8 cellular contexts compared by ENCODE assay signal in genomic region chr1:47709302-47710074, GRCh38.
A peak's percentile ranks its signal among the peaks of the same experiment; 100 is the strongest.
DNase-seq lines count a peak whose midpoint lies in the region; ATAC-seq and TF ChIP-seq lines count a peak whose summit lies in the region.

No MANE protein-coding gene starts in this region.

- POLR2A ChIA-PET in AG04450 (lab: Yijun Ruan, JAX) = interaction anchor here (1.0 kb wide), 1 partner anchor 273 kb away, joined by 3 read pairs; no protein-coding TSS in a partner anchor

- no peak for DNase-seq in AG04450 (ENCODE audit: low read depth, low spot score)
- DNase-seq in SK-N-DZ (ENCODE audit: low spot score) = peak; percentile 36
- no peak for DNase-seq in fibroblast of lung (ENCODE audit: low read depth in 2 of 2)
- DNase-seq in neural progenitor cell (ENCODE audit: low spot score) = peak; percentile 92
- DNase-seq in kidney glomerular epithelial cell (lab: John Stamatoyannopoulos, UW) = no peak
- DNase-seq in foreskin melanocyte = no peak

- no peak overlapping the region for H2AFZ ChIP-seq in fibroblast of lung (ENCODE audit: low read length)
- peak overlapping the region; percentile 23 for H2AFZ ChIP-seq in neural progenitor cell (replicated peaks)

- H3K36me3 ChIP-seq in fibroblast of lung (ENCODE audit: control insufficient read depth, insufficient read depth, low read length) = no peaks in the 10 kb centered on the region
- H3K36me3 ChIP-seq in neural progenitor cell = no peaks in the 10 kb centered on the region

- peaks cover 22% of the 10 kb centered on the region for H3K4me1 Mint-ChIP-seq in neural progenitor cell

- H3K4me1 ChIP-seq in fibroblast of lung (ENCODE audit: control insufficient read depth, extremely low read depth, insufficient read depth, low read length) (peaks cover 2% of the 10 kb centered on the region), neural progenitor cell (peaks cover 15% of the 10 kb centered on the region)

- peak; percentile 33 for TF ChIP-seq CTCF in AG04450 (IDR thresholded peaks at IDR 0.05; ENCODE audit: low read depth, low read length)
- TF ChIP-seq CTCF in fibroblast of lung (conservative IDR thresholded peaks at IDR 0.05 in 1 of 2, IDR thresholded peaks at IDR 0.05 in 1 of 2; ENCODE audit: low read depth in 1 of 2, low read length in 2 of 2) = peak in 1 of 2 donors; percentile 18
- peak; percentile 62 for TF ChIP-seq CTCF in neural progenitor cell (IDR thresholded peaks at IDR 0.05)

- peaks cover 73% of the 10 kb centered on the region for H3K27me3 Mint-ChIP-seq in neural progenitor cell (ENCODE audit: insufficient read depth, low read depth)

- peaks cover 4% of the 10 kb centered on the region for H3K9me3 Mint-ChIP-seq in neural progenitor cell

- no peaks in the 10 kb centered on the region for H3K36me3 Mint-ChIP-seq in neural progenitor cell

- H3K4me3 Mint-ChIP-seq in neural progenitor cell = peak overlapping the region; percentile 83

- H3K27ac Mint-ChIP-seq in neural progenitor cell = no peak overlapping the region

- CTCF ChIA-PET in AG04450 (lab: Charles Lee) = interaction anchor here (0.6 to 11.9 kb wide), 29 partner anchors 8 to 530 kb away, joined by 3 to 255 read pairs (median 6); partner anchors contain the start of gene FOXD2

- no peak overlapping the region for H3K27ac ChIP-seq in AG04450 (ENCODE audit: low read depth, low read length)
- H3K27ac ChIP-seq in fibroblast of lung (ENCODE audit: insufficient read depth, low read length) = no peak overlapping the region
- no peak overlapping the region for H3K27ac ChIP-seq in neural progenitor cell

- H3K9me3 ChIP-seq in AG04450 (ENCODE audit: control insufficient read depth, insufficient read depth, low read length) = no peaks in the 10 kb centered on the region; the same call in 1 of the 2 replicates
- H3K9me3 ChIP-seq in fibroblast of lung (ENCODE audit: control insufficient read depth, insufficient read depth, low read depth, low read length) = no peaks in the 10 kb centered on the region
- H3K9me3 ChIP-seq in neural progenitor cell (ENCODE audit: low read depth) = no peaks in the 10 kb centered on the region

- ATAC-seq in GM18867 (IDR thresholded peaks at IDR 0.05; ENCODE audit: unreplicated experiment) (peak; percentile 53), GM21447 (IDR thresholded peaks at IDR 0.05; ENCODE audit: unreplicated experiment) (no peak)

- H3K9ac ChIP-seq in fibroblast of lung (ENCODE audit: insufficient read depth, low read length) = no peak overlapping the region
- H3K9ac ChIP-seq in neural progenitor cell = no peak overlapping the region

- H3K79me2 ChIP-seq in fibroblast of lung (ENCODE audit: control insufficient read depth, insufficient read depth, low read length) (no peaks in the 10 kb centered on the region), neural progenitor cell (ENCODE audit: low read depth) (no peaks in the 10 kb centered on the region)

- H4K20me1 ChIP-seq in fibroblast of lung (ENCODE audit: control insufficient read depth, extremely low read depth, insufficient read depth, low read length) (no peaks in the 10 kb centered on the region), neural progenitor cell (ENCODE audit: low read depth) (peaks cover 7% of the 10 kb centered on the region)

- H3K4me3 ChIP-seq in AG04450 (ENCODE audit: low read depth, low read length) (peak overlapping the region; percentile 31; the same call in 1 of the 2 replicates), fibroblast of lung (replicated peaks in 1 of 4; ENCODE audit: control extremely low read depth in 1 of 4, insufficient read depth in 1 of 4, low read depth in 3 of 4, low read length in 4 of 4) (peak overlapping the region in 3 of 4 experiments; percentile 24 to 42 (median 26)), neural progenitor cell (peak overlapping the region; percentile 53)

- peaks cover 32% of the 10 kb centered on the region for H3F3A ChIP-seq in neural progenitor cell (ENCODE audit: low read depth)

- H3K27me3 ChIP-seq in AG04450 (ENCODE audit: control insufficient read depth, insufficient read depth, low read length) (peaks cover 70% of the 10 kb centered on the region), fibroblast of lung (ENCODE audit: control insufficient read depth, insufficient read depth, low read length) (peaks cover 26% of the 10 kb centered on the region), neural progenitor cell (peaks cover 98% of the 10 kb centered on the region)

- peak overlapping the region; percentile 80 for H3K4me2 ChIP-seq in fibroblast of lung (ENCODE audit: extremely low read depth, insufficient read depth, low read length)
- H3K4me2 ChIP-seq in neural progenitor cell = peak overlapping the region; percentile 91

Comparison
In these comparisons a context has a peak if more than half of its experiments do, and no peak if none do; other contexts are left out.
1. DNase-seq: peak in SK-N-DZ (single experiment) and neural progenitor cell (single experiment); none in AG04450 (single experiment), fibroblast of lung (0 of 2), kidney glomerular epithelial cell (single experiment) and foreskin melanocyte (single experiment).
2. Peak in every context shown above with its lines, with median percentiles within 50 percentile points of each other: H3K4me3 ChIP-seq.